Comparison of ENCODE assay signal across 23 cellular contexts in the genomic region with DNA sequence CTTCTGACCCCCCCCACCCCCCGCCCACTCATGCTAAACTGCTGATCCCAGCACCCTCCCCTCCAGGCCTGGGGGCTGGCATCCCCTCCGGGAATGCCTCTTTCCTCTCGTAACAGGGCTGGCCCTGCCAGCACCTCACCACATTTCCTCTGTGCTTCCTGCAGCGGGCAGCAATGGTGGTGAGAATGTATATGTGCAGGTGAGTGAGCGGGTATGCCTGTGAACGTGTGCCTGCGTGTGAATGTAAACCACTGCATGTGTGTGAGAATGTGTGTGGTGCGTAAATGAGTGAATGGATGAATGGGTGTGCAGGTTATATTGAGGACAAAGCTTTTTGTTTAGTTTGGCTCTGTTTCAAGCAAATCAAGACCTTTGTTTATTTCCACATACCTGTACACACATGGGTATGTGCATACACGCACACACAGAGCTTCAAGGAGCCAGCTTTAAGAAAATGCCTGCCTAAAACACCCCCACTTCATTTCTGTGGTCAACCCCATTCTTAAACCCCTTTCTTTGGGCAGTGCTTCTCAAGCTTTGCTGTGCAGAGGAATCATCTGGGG.
DNase-seq lines count a peak whose midpoint lies in the region; ATAC-seq, FAIRE-seq and TF ChIP-seq lines count a peak whose summit lies in the region.
"Had no signal": no experiment of that assay in that cellular context is flagged by ENCODE, and none has a peak within 500 bp of the region (broad histone marks: within the 10 kb centered on the region; RNA-seq: fewer than 3 reads in every experiment).

No MANE protein-coding gene starts in this region.

- H4K20me1 ChIP-seq in GM12878 (ENCODE audit: control insufficient read depth, insufficient read depth): no peaks in the 10 kb centered on the region

- CTCF ChIA-PET in activated CD8-positive, alpha-beta T cell treated with anti-CD3 and anti-CD28 coated beads for 36 hours (lab: Charles Lee): interaction anchor here (1.0 kb wide), 1 partner anchor 77 kb away, joined by 7 read pairs; no protein-coding TSS in a partner anchor
- CTCF ChIA-PET in activated CD8-positive, alpha-beta T cell treated with anti-CD3 and anti-CD28 coated beads, Interleukin-2, amount 10 ng/mL, durations not matched to agents 7 days and 5 days (lab: Charles Lee): interaction anchor here (0.9 to 1.4 kb wide), 2 partner anchors 19 to 77 kb away, joined by 3 to 4 read pairs; no protein-coding TSS in a partner anchor
- CTCF ChIA-PET in GM12878 (lab: Yijun Ruan, JAX): interaction anchor here (0.6 to 9.2 kb wide), 16 partner anchors 9 to 251 kb away, joined by 3 to 243 read pairs (median 4); no protein-coding TSS in a partner anchor

- in situ Hi-C loops in GM12878 (cut with MboI): loop anchor here (5.0 kb wide), 1 partner anchor 252 kb away; no protein-coding TSS in a partner anchor
- in situ Hi-C loops in HAP-1 (cut with MboI; ENCODE audit: low sequenced_read_pairs): loop anchor here (10.0 kb wide), 1 partner anchor 250 kb away; no protein-coding TSS in a partner anchor

- POLR2A ChIA-PET in activated CD8-positive, alpha-beta T cell treated with anti-CD3 and anti-CD28 coated beads for 36 hours (lab: Charles Lee): interaction anchor here (0.8 kb wide), 1 partner anchor 250 kb away, joined by 3 read pairs; no protein-coding TSS in a partner anchor
- POLR2A ChIA-PET in activated CD8-positive, alpha-beta T cell treated with anti-CD3 and anti-CD28 coated beads, Interleukin-2, amount 10 ng/mL, durations not matched to agents 7 days and 5 days (lab: Charles Lee): no interaction called here
- POLR2A ChIA-PET in GM12878 (lab: Charles Lee): interaction anchor here (1.3 to 2.0 kb wide), 4 partner anchors 18 to 193 kb away, joined by 3 to 7 read pairs (median 5); no protein-coding TSS in a partner anchor

- H3K27ac ChIP-seq in GM12878 (ENCODE audit: control insufficient read depth, insufficient read depth): no peak overlapping the region
- H3K27ac ChIP-seq in sigmoid colon: no peak overlapping the region
- H3K27ac ChIP-seq: SJSA1 had no signal

- peak; percentile 48 for FAIRE-seq in GM12891 (lab: Jason Lieb, UNC)
- no peak for FAIRE-seq in GM12878 (lab: Jason Lieb, UNC)
- FAIRE-seq: GM12892, GM18507, H1 had no signal

- TF ChIP-seq POLR2A in GM12891 (IDR thresholded peaks at IDR 0.05; ENCODE audit: low read depth, low read length) (no peak), GM12878 (IDR thresholded peaks at IDR 0.05; ENCODE audit: low read depth, low read length) (no peak), sigmoid colon (IDR thresholded peaks at IDR 0.05) (no peak)

- H3K4me3 ChIP-seq in GM12878 (no peak overlapping the region), sigmoid colon (no peak overlapping the region), HAP-1 (no peak overlapping the region)
- H3K4me3 ChIP-seq: SJSA1 had no signal

- intact Hi-C loops in activated CD8-positive, alpha-beta T cell treated with anti-CD3 and anti-CD28 coated beads for 36 hours (cut with micrococcal nuclease): loop anchor here (10.0 kb wide), 1 partner anchor 80 kb away; no protein-coding TSS in a partner anchor
- intact Hi-C loops in GM12878 (cut with micrococcal nuclease; ENCODE audit: unreplicated experiment) (no loop called here), sigmoid colon (cut with DNase I) (loop anchor here (5.0 kb wide), 1 partner anchor 198 kb away; no protein-coding TSS in a partner anchor)

- WGBS in GM12878 (ENCODE audit: insufficient coverage, insufficient replicate concordance, low lambda C conversion rate, missing lambda C conversion rate): 10% methylated on average over 8 of the region's 9 CpGs
- WGBS in sigmoid colon, 2 donors: 40 to 44% methylated on average over 9 of the region's 9 CpGs

- H3K27ac Mint-ChIP-seq in activated CD8-positive, alpha-beta T cell treated with anti-CD3 and anti-CD28 coated beads for 36 hours: no peak overlapping the region
- no peak overlapping the region for H3K27ac Mint-ChIP-seq in activated CD8-positive, alpha-beta T cell treated with anti-CD3 and anti-CD28 coated beads, Interleukin-2, amount 10 ng/mL, durations not matched to agents 7 days and 5 days
- H3K27ac Mint-ChIP-seq: B cell; CD4-positive, alpha-beta T cell had no signal

- no peak overlapping the region for H3K4me2 ChIP-seq in GM12878 (ENCODE audit: control insufficient read depth, insufficient read depth)

- H3K27me3 ChIP-seq in GM12878 (replicated peaks in 1 of 2; ENCODE audit: control insufficient read depth in 2 of 2, insufficient read depth in 2 of 2, low read length in 1 of 2) (no peaks in the 10 kb centered on the region), sigmoid colon (no peaks in the 10 kb centered on the region), HAP-1 (ENCODE audit: low read depth) (no peaks in the 10 kb centered on the region)
- H3K27me3 ChIP-seq: SJSA1 had no signal

- no peaks in the 10 kb centered on the region for H3K27me3 Mint-ChIP-seq in activated CD8-positive, alpha-beta T cell treated with anti-CD3 and anti-CD28 coated beads for 36 hours
- peaks cover 2% of the 10 kb centered on the region for H3K27me3 Mint-ChIP-seq in activated CD8-positive, alpha-beta T cell treated with anti-CD3 and anti-CD28 coated beads, Interleukin-2, amount 10 ng/mL, durations not matched to agents 7 days and 5 days (ENCODE audit: low read depth)
- H3K27me3 Mint-ChIP-seq: CD4-positive, alpha-beta T cell had no signal

- SMC1A ChIA-PET in GM12878 (lab: Charles Lee; ENCODE audit: uncharacterized antibody, unreplicated experiment): interaction anchor here (0.6 to 8.1 kb wide), 21 partner anchors 12 to 251 kb away, joined by 3 to 69 read pairs (median 4); no protein-coding TSS in a partner anchor

- no peaks in the 10 kb centered on the region for H3K79me2 ChIP-seq in GM12878 (ENCODE audit: control insufficient read depth, insufficient read depth, low read length)

- H3K9me3 ChIP-seq in GM12878 (replicated peaks; ENCODE audit: control insufficient read depth, insufficient read depth, low read length): peaks cover under 1% of the 10 kb centered on the region; the same call in 2 of the 3 replicates
- H3K9me3 ChIP-seq in sigmoid colon: no peaks in the 10 kb centered on the region
- 0 out of 2 replicates have a peak, but pooled peaks cover 3% of the 10 kb centered on the region for H3K9me3 ChIP-seq in HAP-1
- H3K9me3 ChIP-seq: SJSA1 had no signal

- no peaks in the 10 kb centered on the region for H3K36me3 Mint-ChIP-seq in activated CD8-positive, alpha-beta T cell treated with anti-CD3 and anti-CD28 coated beads for 36 hours (ENCODE audit: low read depth)
- H3K36me3 Mint-ChIP-seq in activated CD8-positive, alpha-beta T cell treated with anti-CD3 and anti-CD28 coated beads, Interleukin-2, amount 10 ng/mL, durations not matched to agents 7 days and 5 days (ENCODE audit: low read depth): no peaks in the 10 kb centered on the region

- H3K36me3 ChIP-seq in GM12878 (ENCODE audit: control insufficient read depth in 2 of 2, insufficient read depth in 2 of 2, low read length in 1 of 2) (no peaks in the 10 kb centered on the region), sigmoid colon (no peaks in the 10 kb centered on the region), HAP-1 (replicated peaks) (no peaks in the 10 kb centered on the region)
- H3K36me3 ChIP-seq: SJSA1 had no signal

- no peak overlapping the region for H3K9ac ChIP-seq in GM12878 (ENCODE audit: control insufficient read depth, insufficient read depth, low read length)

- ATAC-seq in activated CD8-positive, alpha-beta T cell treated with anti-CD3 and anti-CD28 coated beads for 36 hours: peak; percentile 37
- ATAC-seq in activated CD8-positive, alpha-beta T cell treated with anti-CD3 and anti-CD28 coated beads, Interleukin-2, amount 10 ng/mL, durations not matched to agents 7 days and 5 days: no peak
- ATAC-seq in GM12878: peak; percentile 35; the same call in 2 of the 3 replicates
- ATAC-seq: Panc1 had no signal

- TF ChIP-seq EP300 in GM12878 (IDR thresholded peaks at IDR 0.05; ENCODE audit: borderline replicate concordance in 1 of 2, control insufficient read depth in 1 of 2, low read depth in 2 of 2, low read length in 2 of 2) (no peak), sigmoid colon (IDR thresholded peaks at IDR 0.05) (no peak)

- BruUV-seq in GM12878 (replicated peaks; lab: Mats Ljungman, UMichigan): no TSS peak

- H3K4me1 Mint-ChIP-seq in activated CD8-positive, alpha-beta T cell treated with anti-CD3 and anti-CD28 coated beads for 36 hours (ENCODE audit: low read depth): peaks cover 2% of the 10 kb centered on the region
- peaks cover 5% of the 10 kb centered on the region for H3K4me1 Mint-ChIP-seq in activated CD8-positive, alpha-beta T cell treated with anti-CD3 and anti-CD28 coated beads, Interleukin-2, amount 10 ng/mL, durations not matched to agents 7 days and 5 days (ENCODE audit: low read depth)
- H3K4me1 Mint-ChIP-seq: B cell had no signal

- H3K9me3 Mint-ChIP-seq in activated CD8-positive, alpha-beta T cell treated with anti-CD3 and anti-CD28 coated beads for 36 hours: peaks cover 5% of the 10 kb centered on the region
- H3K9me3 Mint-ChIP-seq in activated CD8-positive, alpha-beta T cell treated with anti-CD3 and anti-CD28 coated beads, Interleukin-2, amount 10 ng/mL, durations not matched to agents 7 days and 5 days (ENCODE audit: insufficient read depth): peaks cover 7% of the 10 kb centered on the region

- TF ChIP-seq RAD21 in GM12878 (IDR thresholded peaks at IDR 0.05; ENCODE audit: insufficient read depth, low read depth, low read length): no peak

- RAD21 ChIA-PET in GM12878 (lab: Charles Lee; ENCODE audit: unreplicated experiment): interaction anchor here (0.8 to 8.4 kb wide), 12 partner anchors 10 to 167 kb away, joined by 3 to 162 read pairs (median 6); no protein-coding TSS in a partner anchor

- DNase-seq in activated CD8-positive, alpha-beta T cell treated with anti-CD3 and anti-CD28 coated beads for 36 hours: no peak
- DNase-seq in activated CD8-positive, alpha-beta T cell treated with anti-CD3 and anti-CD28 coated beads, Interleukin-2, amount 10 ng/mL, durations not matched to agents 7 days and 5 days: no peak
- DNase-seq in GM12891 (ENCODE audit: insufficient read length, low spot score) (no peak), GM12878 (ENCODE audit: low read depth, low spot score) (no peak), sigmoid colon (peak; percentile 42), NCI-H345 (lab: John Stamatoyannopoulos, UW) (no peak), HAP-1 (ENCODE audit: low spot score in 2 of 2) (no peak)
- DNase-seq: Caco-2; CD4-positive, alpha-beta T cell; DMS153; GF-D8; KBM-7; MV-4-11; NCI-H1417; NCI-H187 treated with DMSO at 0.1 percent for 48 hours; NCI-H2227 treated with DMSO at 0.1 percent for 48 hours; NCI-H524 had no signal

- H3K4me3 Mint-ChIP-seq in activated CD8-positive, alpha-beta T cell treated with anti-CD3 and anti-CD28 coated beads for 36 hours: no peak overlapping the region
- no peak overlapping the region for H3K4me3 Mint-ChIP-seq in activated CD8-positive, alpha-beta T cell treated with anti-CD3 and anti-CD28 coated beads, Interleukin-2, amount 10 ng/mL, durations not matched to agents 7 days and 5 days
- H3K4me3 Mint-ChIP-seq: B cell; CD4-positive, alpha-beta T cell had no signal

- no peak overlapping the region for H2AFZ ChIP-seq in GM12878 (ENCODE audit: control insufficient read depth, low read depth, low read length)

- H3K4me1 ChIP-seq in GM12878 (ENCODE audit: control insufficient read depth, insufficient read depth, low read length): no peaks in the 10 kb centered on the region; the same call in 1 of the 2 replicates
- H3K4me1 ChIP-seq in sigmoid colon: no peaks in the 10 kb centered on the region
- H3K4me1 ChIP-seq in HAP-1: peaks cover 5% of the 10 kb centered on the region
- H3K4me1 ChIP-seq: SJSA1 had no signal

- no peak for TF ChIP-seq CTCF in activated CD8-positive, alpha-beta T cell treated with anti-CD3 and anti-CD28 coated beads for 36 hours (IDR thresholded peaks at IDR 0.05)
- no peak for TF ChIP-seq CTCF in GM12878 (IDR thresholded peaks at IDR 0.05 in 2 of 3, conservative IDR thresholded peaks at IDR 0.05 in 1 of 3; ENCODE audit: control insufficient read depth in 2 of 3, extremely low read depth in 1 of 3, insufficient read depth in 1 of 3, low read depth in 3 of 3, low read length in 3 of 3)
- no peak for TF ChIP-seq CTCF in sigmoid colon (IDR thresholded peaks at IDR 0.05)
